17 cellular contexts compared by ENCODE assay signal in genomic region chr1:192878249-192878648, GRCh38.
A peak's percentile ranks its signal among the peaks of the same experiment; 100 is the strongest.
DNase-seq lines count a peak whose midpoint lies in the region; ATAC-seq and TF ChIP-seq lines count a peak whose summit lies in the region.
"Had no signal": no experiment of that assay in that cellular context is flagged by ENCODE, and none has a peak within 500 bp of the region (broad histone marks: within the 10 kb centered on the region; RNA-seq: fewer than 3 reads in every experiment).

No MANE protein-coding gene starts in this region.

- intact Hi-C loops in adrenal gland (cut with DNase I) (no loop called here), mucosa of descending colon (cut with DNase I, micrococcal nuclease) (no loop called here)

- TF ChIP-seq POLR2A in adrenal gland (IDR thresholded peaks at IDR 0.05) (no peak), upper lobe of left lung (IDR thresholded peaks at IDR 0.05) (no peak)

- no peaks in the 10 kb centered on the region for H3K27me3 ChIP-seq in adrenal gland
- H3K27me3 ChIP-seq in upper lobe of left lung = no peaks in the 10 kb centered on the region
- H3K27me3 ChIP-seq: BE2C, neural progenitor cell had no signal

- no peak for TF ChIP-seq CTCF in adrenal gland (IDR thresholded peaks at IDR 0.05)
- TF ChIP-seq CTCF in fibroblast of pulmonary artery (IDR thresholded peaks at IDR 0.05; ENCODE audit: low read length, missing control alignments) = no peak
- no peak for TF ChIP-seq CTCF in mucosa of descending colon (IDR thresholded peaks at IDR 0.05)
- no peak for TF ChIP-seq CTCF in upper lobe of left lung (IDR thresholded peaks at IDR 0.05)

- TF ChIP-seq EP300 in upper lobe of left lung (IDR thresholded peaks at IDR 0.05) = no peak

- H3K4me3 ChIP-seq in adrenal gland (no peak overlapping the region), fibroblast of pulmonary artery (replicated peaks; ENCODE audit: low read depth, low read length) (no peak overlapping the region), mucosa of descending colon (no peak overlapping the region), upper lobe of left lung (no peak overlapping the region)
- H3K4me3 ChIP-seq: neural progenitor cell, skin epidermis had no signal

- H3K36me3 ChIP-seq in adrenal gland (replicated peaks in 1 of 2) = no peaks in the 10 kb centered on the region
- H3K36me3 ChIP-seq in mucosa of descending colon (ENCODE audit: low read depth) = no peaks in the 10 kb centered on the region
- no peaks in the 10 kb centered on the region for H3K36me3 ChIP-seq in upper lobe of left lung
- H3K36me3 ChIP-seq: BE2C, neural progenitor cell had no signal

- ATAC-seq in mucosa of descending colon (peak; percentile 58), upper lobe of left lung (ENCODE audit: low FRiP score in 2 of 2) (peak; percentile 40 to 73), GM21717 (IDR thresholded peaks at IDR 0.05; ENCODE audit: unreplicated experiment) (no peak), HG02610 (IDR thresholded peaks at IDR 0.05; ENCODE audit: unreplicated experiment) (no peak)

- H3K4me1 ChIP-seq in adrenal gland (replicated peaks in 1 of 2) (peaks cover 0 to 14% of the 10 kb centered on the region in 2 donors), mucosa of descending colon (ENCODE audit: low read depth) (no peaks in the 10 kb centered on the region), upper lobe of left lung (peaks cover 0 to 14% (median 5%) of the 10 kb centered on the region in 4 donors)
- H3K4me1 ChIP-seq: BE2C had no signal

- H3K27ac ChIP-seq in adrenal gland (no peak overlapping the region), upper lobe of left lung (peak overlapping the region in 1 of 4 donors; percentile 52)
- H3K27ac ChIP-seq: epithelial cell of prostate, neural progenitor cell had no signal

- H3K9me3 ChIP-seq in adrenal gland (replicated peaks in 1 of 3) (no peaks in the 10 kb centered on the region), mucosa of descending colon (no peaks in the 10 kb centered on the region), upper lobe of left lung (no peaks in the 10 kb centered on the region)
- H3K9me3 ChIP-seq: BE2C had no signal

- DNase-seq in adrenal gland (peak in 6 of 7 donors; percentile 43 to 73 (median 48)), fibroblast of pulmonary artery (ENCODE audit: low read depth) (peak; percentile 83), mucosa of descending colon (peak in 1 of 3 donors; percentile 33), upper lobe of left lung (no peak), NCI-H1417 (lab: John Stamatoyannopoulos, UW) (no peak), NCI-H2171 treated with DMSO at 0.1 percent for 48 hours (lab: John Stamatoyannopoulos, UW) (no peak)
- DNase-seq: activated CD4-positive, alpha-beta T cell treated with anti-CD3 and anti-CD28 coated beads for 1 hour; BE2C; DMS153; H7; SHP77; stimulated activated naive B cell treated with anti-CD40 and anti-IgM and Interleukin-4, amounts not matched to agents 10 μg/mL and 1 μg/mL and 100 μg/mL, for 72 hours had no signal

- WGBS in adrenal gland, 4 donors = 10 to 29% (median 21%) methylated on average over 1 of the region's 1 CpG
- 50 to 56% methylated on average over 1 of the region's 1 CpG for WGBS in upper lobe of left lung, 2 donors

Comparison
In these comparisons a context has a peak if more than half of its experiments do, and no peak if none do; other contexts are left out.
1. DNase-seq: peak in adrenal gland (6 of 7) and fibroblast of pulmonary artery (single experiment); none in upper lobe of left lung (0 of 2), NCI-H1417 (0 of 3) and NCI-H2171 treated with DMSO at 0.1 percent for 48 hours (single experiment).
2. ATAC-seq: peak in mucosa of descending colon (single experiment) and upper lobe of left lung (2 of 2); none in GM21717 (single experiment) and HG02610 (single experiment).